In the genomic region with DNA sequence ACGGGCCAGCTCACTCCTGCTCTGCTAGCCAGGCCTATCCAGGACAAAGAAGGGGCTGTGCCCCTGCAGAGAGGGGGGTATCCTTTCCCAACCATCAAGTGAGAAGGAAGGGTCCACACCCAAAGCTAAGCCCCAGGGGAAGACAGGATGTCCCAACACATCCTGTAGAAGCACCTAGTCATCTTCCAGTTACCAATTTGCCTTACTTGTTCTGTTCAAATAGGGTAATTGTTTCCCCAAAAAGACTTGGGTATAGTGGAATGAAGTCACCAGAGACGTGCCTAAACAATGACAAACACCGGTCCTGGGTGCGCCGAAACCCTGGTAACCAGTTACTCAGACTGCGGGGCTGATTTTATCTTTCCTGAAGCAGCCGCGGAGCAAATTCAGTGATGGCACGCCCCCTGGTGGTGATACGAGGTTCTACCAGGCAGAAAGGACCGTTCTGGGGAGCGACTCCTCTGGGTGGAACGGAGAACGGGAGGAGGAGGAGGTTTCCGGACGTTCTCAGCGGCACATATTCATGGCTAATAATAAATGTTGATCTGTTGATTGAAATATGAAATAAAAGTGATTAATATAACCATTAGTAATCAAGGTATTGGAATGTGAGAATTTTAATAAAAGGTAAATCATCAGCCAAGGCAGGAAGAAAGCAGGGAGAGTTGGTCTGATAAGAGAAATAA, we compare ENCODE assay signal across 1 cellular context.
TF ChIP-seq lines count a peak whose summit lies in the region.

No MANE protein-coding gene starts in this region.

TF ChIP-seq in HEK293, 187 proteins besides CTCF, POLR2A, EP300 and RAD21 (continued from another document and continues in another):
- TF ChIP-seq, protein P1, sequence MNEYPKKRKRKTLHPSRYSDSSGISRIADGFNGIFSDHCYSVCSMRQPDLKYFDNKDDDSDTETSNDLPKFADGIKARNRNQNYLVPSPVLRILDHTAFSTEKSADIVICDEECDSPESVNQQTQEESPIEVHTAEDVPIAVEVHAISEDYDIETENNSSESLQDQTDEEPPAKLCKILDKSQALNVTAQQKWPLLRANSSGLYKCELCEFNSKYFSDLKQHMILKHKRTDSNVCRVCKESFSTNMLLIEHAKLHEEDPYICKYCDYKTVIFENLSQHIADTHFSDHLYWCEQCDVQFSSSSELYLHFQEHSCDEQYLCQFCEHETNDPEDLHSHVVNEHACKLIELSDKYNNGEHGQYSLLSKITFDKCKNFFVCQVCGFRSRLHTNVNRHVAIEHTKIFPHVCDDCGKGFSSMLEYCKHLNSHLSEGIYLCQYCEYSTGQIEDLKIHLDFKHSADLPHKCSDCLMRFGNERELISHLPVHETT (tag by site-specific recombination; IDR thresholded peaks at IDR 0.05): 0 out of 2 replicates have a peak, but pooled peaks have one; percentile 31
- TF ChIP-seq ELK4 (IDR thresholded peaks at IDR 0.05; ENCODE audit: borderline replicate concordance, low read depth, low read length) (no peak), ZSCAN30 (tag by site-specific recombination; IDR thresholded peaks at IDR 0.05) (peak; percentile 80; the same call in 1 of the 2 replicates), ZNF658 (tag by site-specific recombination; IDR thresholded peaks at IDR 0.05) (no peak), ZNF366 (tag by site-specific recombination; conservative IDR thresholded peaks at IDR 0.05) (0 out of 2 replicates have a peak, but pooled peaks have one; percentile 41), ZNF214 (tag by site-specific recombination; IDR thresholded peaks at IDR 0.05; ENCODE audit: borderline replicate concordance) (no peak), ATF2 (tag by site-specific recombination; IDR thresholded peaks at IDR 0.05; ENCODE audit: low read depth) (no peak), ZSCAN23 (tag by site-specific recombination; IDR thresholded peaks at IDR 0.05) (no peak), ZNF670 (tag by site-specific recombination; IDR thresholded peaks at IDR 0.05; ENCODE audit: low read depth) (no peak), GFI1B (tag by site-specific recombination; IDR thresholded peaks at IDR 0.05) (no peak), SP3 (tag by site-specific recombination; IDR thresholded peaks at IDR 0.05) (no peak; the same call in 1 of the 2 replicates), ZNF473 (tag by site-specific recombination; IDR thresholded peaks at IDR 0.05) (no peak), ZNF138 (tag by site-specific recombination; IDR thresholded peaks at IDR 0.05; ENCODE audit: borderline replicate concordance) (no peak), ZNF791 (tag by site-specific recombination; IDR thresholded peaks at IDR 0.05) (no peak), ZFHX2 (tag by site-specific recombination; conservative IDR thresholded peaks at IDR 0.05) (no peak), ZNF548 (tag by site-specific recombination; IDR thresholded peaks at IDR 0.05) (no peak), ZBTB17 (tag by site-specific recombination; IDR thresholded peaks at IDR 0.05) (peak; percentile 68), ZNF302 (tag by site-specific recombination; IDR thresholded peaks at IDR 0.05; ENCODE audit: low read depth) (no peak), ZNF514 (tag by site-specific recombination; IDR thresholded peaks at IDR 0.05) (no peak), ZNF266 (tag by site-specific recombination; IDR thresholded peaks at IDR 0.05; ENCODE audit: low read depth) (no peak), ZIC2 (tag by site-specific recombination; IDR thresholded peaks at IDR 0.05) (no peak), ZBTB26 (tag by site-specific recombination; optimal IDR thresholded peaks at IDR 0.05) (no peak), SP7 (tag by site-specific recombination; IDR thresholded peaks at IDR 0.05) (peak; percentile 34; the same call in 1 of the 2 replicates), ZNF585B (tag by site-specific recombination; IDR thresholded peaks at IDR 0.05) (no peak), REST (tag by site-specific recombination; IDR thresholded peaks at IDR 0.05) (no peak), ZBTB7A (tag by site-specific recombination; IDR thresholded peaks at IDR 0.05; ENCODE audit: low read depth) (no peak), ZNF747 (tag by site-specific recombination; IDR thresholded peaks at IDR 0.05) (no peak), ZNF654 (tag by site-specific recombination; IDR thresholded peaks at IDR 0.05; ENCODE audit: low read depth) (peak; percentile 82), KLF16 (tag by site-specific recombination; IDR thresholded peaks at IDR 0.05) (no peak), ZNF211 (tag by site-specific recombination; IDR thresholded peaks at IDR 0.05; ENCODE audit: low read depth) (no peak), ZNF341 (tag by site-specific recombination; IDR thresholded peaks at IDR 0.05; ENCODE audit: low read depth) (no peak; the same call in 1 of the 2 replicates), FEZF1 (tag by site-specific recombination; IDR thresholded peaks at IDR 0.05) (no peak), SETDB1 (IDR thresholded peaks at IDR 0.05; ENCODE audit: insufficient read length, low read length) (no peak), ZNF660 (tag by site-specific recombination; IDR thresholded peaks at IDR 0.05) (0 out of 2 replicates have a peak, but pooled peaks have one; percentile 66), PRDM4 (tag by site-specific recombination; IDR thresholded peaks at IDR 0.05) (no peak)
- TF ChIP-seq, protein P2, sequence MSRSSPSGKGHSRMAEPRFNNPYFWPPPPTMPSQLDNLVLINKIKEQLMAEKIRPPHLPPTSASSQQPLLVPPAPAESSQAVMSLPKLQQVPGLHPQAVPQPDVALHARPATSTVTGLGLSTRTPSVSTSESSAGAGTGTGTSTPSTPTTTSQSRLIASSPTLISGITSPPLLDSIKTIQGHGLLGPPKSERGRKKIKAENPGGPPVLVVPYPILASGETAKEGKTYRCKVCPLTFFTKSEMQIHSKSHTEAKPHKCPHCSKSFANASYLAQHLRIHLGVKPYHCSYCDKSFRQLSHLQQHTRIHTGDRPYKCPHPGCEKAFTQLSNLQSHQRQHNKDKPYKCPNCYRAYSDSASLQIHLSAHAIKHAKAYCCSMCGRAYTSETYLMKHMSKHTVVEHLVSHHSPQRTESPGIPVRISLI (tag by site-specific recombination; IDR thresholded peaks at IDR 0.05): no peak
- TF ChIP-seq, protein P3, sequence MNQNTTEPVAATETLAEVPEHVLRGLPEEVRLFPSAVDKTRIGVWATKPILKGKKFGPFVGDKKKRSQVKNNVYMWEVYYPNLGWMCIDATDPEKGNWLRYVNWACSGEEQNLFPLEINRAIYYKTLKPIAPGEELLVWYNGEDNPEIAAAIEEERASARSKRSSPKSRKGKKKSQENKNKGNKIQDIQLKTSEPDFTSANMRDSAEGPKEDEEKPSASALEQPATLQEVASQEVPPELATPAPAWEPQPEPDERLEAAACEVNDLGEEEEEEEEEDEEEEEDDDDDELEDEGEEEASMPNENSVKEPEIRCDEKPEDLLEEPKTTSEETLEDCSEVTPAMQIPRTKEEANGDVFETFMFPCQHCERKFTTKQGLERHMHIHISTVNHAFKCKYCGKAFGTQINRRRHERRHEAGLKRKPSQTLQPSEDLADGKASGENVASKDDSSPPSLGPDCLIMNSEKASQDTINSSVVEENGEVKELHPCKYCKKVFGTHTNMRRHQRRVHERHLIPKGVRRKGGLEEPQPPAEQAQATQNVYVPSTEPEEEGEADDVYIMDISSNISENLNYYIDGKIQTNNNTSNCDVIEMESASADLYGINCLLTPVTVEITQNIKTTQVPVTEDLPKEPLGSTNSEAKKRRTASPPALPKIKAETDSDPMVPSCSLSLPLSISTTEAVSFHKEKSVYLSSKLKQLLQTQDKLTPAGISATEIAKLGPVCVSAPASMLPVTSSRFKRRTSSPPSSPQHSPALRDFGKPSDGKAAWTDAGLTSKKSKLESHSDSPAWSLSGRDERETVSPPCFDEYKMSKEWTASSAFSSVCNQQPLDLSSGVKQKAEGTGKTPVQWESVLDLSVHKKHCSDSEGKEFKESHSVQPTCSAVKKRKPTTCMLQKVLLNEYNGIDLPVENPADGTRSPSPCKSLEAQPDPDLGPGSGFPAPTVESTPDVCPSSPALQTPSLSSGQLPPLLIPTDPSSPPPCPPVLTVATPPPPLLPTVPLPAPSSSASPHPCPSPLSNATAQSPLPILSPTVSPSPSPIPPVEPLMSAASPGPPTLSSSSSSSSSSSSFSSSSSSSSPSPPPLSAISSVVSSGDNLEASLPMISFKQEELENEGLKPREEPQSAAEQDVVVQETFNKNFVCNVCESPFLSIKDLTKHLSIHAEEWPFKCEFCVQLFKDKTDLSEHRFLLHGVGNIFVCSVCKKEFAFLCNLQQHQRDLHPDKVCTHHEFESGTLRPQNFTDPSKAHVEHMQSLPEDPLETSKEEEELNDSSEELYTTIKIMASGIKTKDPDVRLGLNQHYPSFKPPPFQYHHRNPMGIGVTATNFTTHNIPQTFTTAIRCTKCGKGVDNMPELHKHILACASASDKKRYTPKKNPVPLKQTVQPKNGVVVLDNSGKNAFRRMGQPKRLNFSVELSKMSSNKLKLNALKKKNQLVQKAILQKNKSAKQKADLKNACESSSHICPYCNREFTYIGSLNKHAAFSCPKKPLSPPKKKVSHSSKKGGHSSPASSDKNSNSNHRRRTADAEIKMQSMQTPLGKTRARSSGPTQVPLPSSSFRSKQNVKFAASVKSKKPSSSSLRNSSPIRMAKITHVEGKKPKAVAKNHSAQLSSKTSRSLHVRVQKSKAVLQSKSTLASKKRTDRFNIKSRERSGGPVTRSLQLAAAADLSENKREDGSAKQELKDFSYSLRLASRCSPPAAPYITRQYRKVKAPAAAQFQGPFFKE (tag by site-specific recombination; IDR thresholded peaks at IDR 0.05; ENCODE audit: borderline replicate concordance): no peak
